ENCODE assay signal across 9 cellular contexts in the genomic region with DNA sequence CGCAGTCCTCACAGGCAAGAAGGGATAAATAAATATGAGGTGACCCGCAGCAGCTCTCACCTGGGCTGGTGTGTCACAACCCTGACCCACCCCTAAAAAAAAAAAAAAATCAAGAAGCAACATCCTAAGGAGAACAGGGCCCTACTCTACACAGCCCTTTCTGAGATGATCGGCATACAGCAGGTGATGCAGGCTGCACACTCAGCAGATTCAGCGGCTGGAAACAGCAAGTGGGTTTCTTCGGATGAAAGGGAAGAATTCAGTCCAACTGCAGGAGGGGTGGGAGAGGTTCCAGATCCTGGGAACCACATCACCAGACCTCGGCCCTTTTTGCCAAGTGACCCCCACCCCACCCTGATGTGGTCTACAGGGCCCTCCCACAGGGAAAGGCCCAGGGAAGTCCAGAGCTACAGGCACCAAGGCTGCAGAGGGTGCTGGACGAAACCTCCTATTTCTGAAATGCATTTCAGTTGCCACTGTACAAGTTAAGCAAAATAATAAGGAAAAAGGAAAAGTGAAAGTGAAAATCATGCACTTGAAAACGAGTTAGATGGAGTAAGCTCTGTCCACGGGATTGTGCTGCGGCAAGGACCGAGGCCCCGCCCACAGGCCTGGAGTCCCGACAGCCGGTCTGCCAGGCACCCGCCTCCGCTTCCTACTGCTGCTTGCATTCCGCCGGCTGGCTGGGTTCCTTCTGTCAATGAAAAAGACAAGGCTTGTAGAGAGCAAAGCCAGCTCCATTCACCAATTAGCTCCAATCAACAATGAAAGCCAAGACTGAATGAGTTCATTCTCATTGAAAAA. TPM values are rescaled to one million over a fixed set of nuclear protein-coding genes. Genes with fewer than 3 reads are reported as not detected.
DNase-seq lines count a peak whose midpoint lies in the region; ATAC-seq and TF ChIP-seq lines count a peak whose summit lies in the region.
"Had no signal": no experiment of that assay in that cellular context is flagged by ENCODE, and none has a peak within 500 bp of the region (broad histone marks: within the 10 kb centered on the region; RNA-seq: fewer than 3 reads in every experiment).

No MANE protein-coding gene starts in this region.

- peaks cover 9% of the 10 kb centered on the region for H3K4me1 ChIP-seq in endodermal cell (ENCODE audit: control insufficient read depth, insufficient read depth, low read length)
- H3K4me1 ChIP-seq in lung (ENCODE audit: control insufficient read depth in 2 of 2, insufficient read depth in 2 of 2, low read length in 2 of 2), result peaks cover 0 to 6% of the 10 kb centered on the region in 2 donors

- 23 to 69% methylated on average over 3 to 18 of the region's 18 CpGs for WGBS in endodermal cell (ENCODE audit: insufficient coverage in 1 of 2, insufficient read length in 1 of 2), 2 experiments
- WGBS in lung, 2 donors, result 26 to 30% methylated on average over 18 of the region's 18 CpGs

- POLR2A ChIA-PET in activated B cell treated with CpG ODN at 0.5 μM for 24 hours (lab: Charles Lee), result interaction anchor here (0.6 to 0.7 kb wide), 2 partner anchors 15 to 101 kb away, joined by 3 read pairs; no protein-coding TSS in a partner anchor

- H3K9me3 Mint-ChIP-seq in activated B cell treated with CpG ODN at 0.5 μM for 24 hours (no peaks in the 10 kb centered on the region), endodermal cell (no peaks in the 10 kb centered on the region)

- DNase-seq in EH (ENCODE audit: low read depth) (peak; percentile 92), activated B cell treated with CpG ODN at 0.5 μM for 24 hours (no peak), endodermal cell (peak; percentile 89), lung (ENCODE audit: low spot score) (peak; percentile 90), LoVo (ENCODE audit: low spot score) (no peak)
- DNase-seq in stimulated activated CD8-positive, alpha-beta memory T cell treated with anti-CD3 and anti-CD28 coated beads, Interleukin-4, amount 100 ng/mL, for 48 hours, result peak; percentile 59

- no peaks in the 10 kb centered on the region for H3K27me3 ChIP-seq in endodermal cell (ENCODE audit: control insufficient read depth, insufficient read depth, low read length, poor library complexity, severe bottlenecking)
- H3K27me3 ChIP-seq in lung (ENCODE audit: control insufficient read depth, insufficient read depth), result no peaks in the 10 kb centered on the region

- CTCF ChIA-PET in activated B cell treated with CpG ODN at 0.5 μM for 24 hours (lab: Charles Lee), result interaction anchor here (1.1 to 1.4 kb wide), 2 partner anchors 15 to 146 kb away, joined by 3 read pairs; no protein-coding TSS in a partner anchor

- H3K36me3 Mint-ChIP-seq in activated B cell treated with CpG ODN at 0.5 μM for 24 hours (ENCODE audit: low read depth) (peaks cover 60% of the 10 kb centered on the region), endodermal cell (ENCODE audit: low read depth) (peaks cover 50% of the 10 kb centered on the region)

- ATAC-seq in activated B cell treated with CpG ODN at 0.5 μM for 24 hours (ENCODE audit: low read depth), result no peak
- peak; percentile 89 for ATAC-seq in lung (ENCODE audit: insufficient read depth, low FRiP score)
- no peak for ATAC-seq in HG02678 (IDR thresholded peaks at IDR 0.05; ENCODE audit: unreplicated experiment)
- no peak for ATAC-seq in HG03469 (IDR thresholded peaks at IDR 0.05; ENCODE audit: unreplicated experiment)

- H3K36me3 ChIP-seq in endodermal cell (ENCODE audit: control insufficient read depth, insufficient read depth, low read length) (peaks cover 71% of the 10 kb centered on the region), lung (ENCODE audit: control insufficient read depth in 2 of 2, insufficient read depth in 2 of 2, low read length in 2 of 2) (peaks cover 3 to 29% of the 10 kb centered on the region in 2 donors)

- H3K4me1 Mint-ChIP-seq in activated B cell treated with CpG ODN at 0.5 μM for 24 hours (peaks cover 11% of the 10 kb centered on the region), endodermal cell (peaks cover 13% of the 10 kb centered on the region)

- intact Hi-C loops in activated B cell treated with CpG ODN at 0.5 μM for 24 hours (cut with micrococcal nuclease), result no loop called here

- no peak overlapping the region for H3K4me3 Mint-ChIP-seq in activated B cell treated with CpG ODN at 0.5 μM for 24 hours
- H3K4me3 Mint-ChIP-seq in endodermal cell, result no peak overlapping the region

- H3K27ac Mint-ChIP-seq in activated B cell treated with CpG ODN at 0.5 μM for 24 hours (peak overlapping the region; percentile 46), endodermal cell (peak overlapping the region; percentile 36)

- no peak overlapping the region for H3K4me3 ChIP-seq in endodermal cell (ENCODE audit: low read length)
- no peak overlapping the region for H3K4me3 ChIP-seq in lung

- H3K27me3 Mint-ChIP-seq in activated B cell treated with CpG ODN at 0.5 μM for 24 hours (no peaks in the 10 kb centered on the region), endodermal cell (ENCODE audit: insufficient read depth) (no peaks in the 10 kb centered on the region)

- TF ChIP-seq CTCF in activated B cell treated with CpG ODN at 0.5 μM for 24 hours (IDR thresholded peaks at IDR 0.05) (no peak), endodermal cell (conservative IDR thresholded peaks at IDR 0.05) (no peak), lung (IDR thresholded peaks at IDR 0.05; ENCODE audit: control extremely low read depth, extremely low read depth) (no peak)

- H3K9ac ChIP-seq in endodermal cell (ENCODE audit: extremely low read depth, low read length, poor library complexity, severe bottlenecking), result no peak overlapping the region

- H3K27ac ChIP-seq in endodermal cell (ENCODE audit: low read depth, low read length) (peak overlapping the region; percentile 67), lung (ENCODE audit: low read depth in 1 of 2, low read length in 1 of 2) (peak overlapping the region in 1 of 2 donors; percentile 57)
- H3K27ac ChIP-seq: epithelial cell of prostate had no signal

- no peaks in the 10 kb centered on the region for H3K9me3 ChIP-seq in endodermal cell (ENCODE audit: control insufficient read depth, low read length)
- H3K9me3 ChIP-seq in lung (ENCODE audit: control insufficient read depth in 2 of 2, insufficient read depth in 1 of 2, low read length in 1 of 2), result no peaks in the 10 kb centered on the region

RNA-seq across cellular contexts. Expression of a gene that starts 15.9 kb away (rescaled TPM):
- total RNA-seq in activated B cell treated with CpG ODN at 0.5 μM for 24 hours (0.42 and 0.54 TPM in 2 replicates), endodermal cell (1 to 10 TPM; 3.0 to 5.1 TPM), lung (10 to 100 TPM in 1 of 2 donors, under 1 TPM in 1; 0.60 to 22.0 TPM)
- polyA plus RNA-seq in endodermal cell (2013, experiment 1 of 2), result 4.5 TPM
- polyA plus RNA-seq in endodermal cell (2013, experiment 2 of 2), result 5.4 TPM
- polyA plus RNA-seq in lung, result 10 to 100 TPM; 24.1 to 49.2 TPM

RNA-seq across cellular contexts. Expression of a gene that starts 47.0 kb away (rescaled TPM):
- total RNA-seq in activated B cell treated with CpG ODN at 0.5 μM for 24 hours (112 and 115 TPM in 2 replicates), endodermal cell (100 to 1,000 TPM; 198 to 206 TPM), lung (100 to 1,000 TPM in 1 of 2 donors, 10 to 100 TPM in 1; 81.6 to 191 TPM)
- polyA plus RNA-seq in endodermal cell (2013, experiment 1 of 2), result 171 TPM
- polyA plus RNA-seq in endodermal cell (2013, experiment 2 of 2), result 165 TPM
- 10 to 100 TPM; 56.3 to 73.0 TPM for polyA plus RNA-seq in lung

RNA-seq across cellular contexts. Expression of a gene that starts 59.6 kb away (rescaled TPM):
- total RNA-seq in activated B cell treated with CpG ODN at 0.5 μM for 24 hours (1.1 and 1.4 TPM in 2 replicates), endodermal cell (10 to 100 TPM; 37.6 to 60.9 TPM), lung (100 to 1,000 TPM in 1 of 2 donors, 10 to 100 TPM in 1; 29.7 to 123 TPM)
- 174 TPM for polyA plus RNA-seq in endodermal cell (2013, experiment 1 of 2)
- 148 TPM for polyA plus RNA-seq in endodermal cell (2013, experiment 2 of 2)
- 10 to 100 TPM in 1 of 2 donors, 1 to 10 TPM in 1; 9.9 to 24.0 TPM for polyA plus RNA-seq in lung

Comparison
In these comparisons a context has a peak if more than half of its experiments do, and no peak if none do; other contexts are left out.
1. DNase-seq: peak in EH (single experiment), endodermal cell (single experiment), lung (single experiment) and stimulated activated CD8-positive, alpha-beta memory T cell treated with anti-CD3 and anti-CD28 coated beads, Interleukin-4, amount 100 ng/mL, for 48 hours (single experiment); none in activated B cell treated with CpG ODN at 0.5 μM for 24 hours (single experiment) and LoVo (single experiment).
2. RNA of a gene that starts 59.6 kb away (total RNA-seq): 29.7 to 123 TPM in lung and 37.6 to 60.9 TPM in endodermal cell; 1.1 to 1.4 TPM in activated B cell treated with CpG ODN at 0.5 μM for 24 hours; every median in the first group is over 10 times any median in the second.